In genomic region chr11:36453678-36454077, GRCh38 we compare ENCODE assay signal across 1 cellular context.
TF ChIP-seq lines count a peak whose summit lies in the region.

No MANE protein-coding gene starts in this region.

TF ChIP-seq in K562, 482 proteins besides CTCF, POLR2A, EP300 and RAD21:
- TF ChIP-seq ZFP36 (IDR thresholded peaks at IDR 0.05; ENCODE audit: low read depth, low read length, partially characterized antibody) (peak; percentile 78), ZNF263 (CRISPR knock-in tag; IDR thresholded peaks at IDR 0.05; ENCODE audit: borderline replicate concordance) (peak; percentile 95), FOXA3 (CRISPR knock-in tag; conservative IDR thresholded peaks at IDR 0.05 in 1 of 2, IDR thresholded peaks at IDR 0.05 in 1 of 2) (peak; percentile 68 to 80; a peak in 3 of 4 replicates), ZNF830 (CRISPR knock-in tag; IDR thresholded peaks at IDR 0.05) (no peak)
